Comparison of ENCODE assay signal across 18 cellular contexts in the genomic region with DNA sequence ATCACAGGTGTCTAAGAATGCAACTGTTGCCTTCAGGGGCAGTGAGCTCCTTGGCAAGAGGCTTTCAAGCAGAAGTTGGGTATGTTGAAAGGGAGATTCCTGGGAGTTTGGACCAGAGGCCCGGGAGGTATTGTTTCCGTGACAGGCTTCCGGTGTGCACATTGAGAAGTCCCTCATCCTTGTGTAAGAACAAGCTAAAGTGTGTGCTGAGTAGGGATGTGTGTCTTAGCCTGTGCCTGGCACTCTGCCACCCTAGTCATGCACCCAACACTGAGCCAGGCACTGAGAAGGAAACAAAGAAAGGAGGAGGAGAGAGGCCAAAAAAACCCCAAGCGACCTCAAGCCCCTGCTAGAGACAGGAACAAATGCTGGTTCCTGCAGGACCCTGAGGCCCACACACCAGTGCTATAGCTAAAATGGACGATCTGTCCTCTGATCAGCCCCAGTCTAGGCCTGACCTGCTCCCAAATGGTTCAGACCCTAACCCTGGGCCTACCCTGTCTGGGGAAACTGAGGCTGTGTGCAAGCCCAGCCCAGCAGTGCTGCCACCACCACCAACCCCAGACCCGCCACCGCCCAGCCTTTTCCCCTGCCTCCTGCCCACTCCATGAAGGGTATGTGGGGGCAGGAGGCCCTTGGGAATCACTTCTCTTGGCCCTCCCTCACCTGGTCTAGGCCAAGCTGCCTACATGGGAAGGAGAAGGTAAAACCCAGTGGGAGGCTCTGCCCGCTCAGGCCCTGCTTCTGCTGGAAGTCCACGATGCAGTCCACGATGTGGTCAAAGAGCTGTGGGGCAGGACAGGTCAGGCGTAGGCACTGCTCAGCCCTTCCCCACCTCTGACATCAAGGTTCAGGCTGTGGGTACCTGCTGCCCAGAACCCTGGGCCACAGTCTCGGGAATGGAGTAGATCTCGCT. TPM values are rescaled to one million over a fixed set of nuclear protein-coding genes. Genes with fewer than 3 reads are reported as not detected.
DNase-seq lines count a peak whose midpoint lies in the region; ATAC-seq and TF ChIP-seq lines count a peak whose summit lies in the region.
"Had no signal": no experiment of that assay in that cellular context is flagged by ENCODE, and none has a peak within 500 bp of the region (broad histone marks: within the 10 kb centered on the region; RNA-seq: fewer than 3 reads in every experiment).

No MANE protein-coding gene starts in this region.

- peaks cover 0 to 3% of the 10 kb centered on the region in 2 donors for H3K4me1 Mint-ChIP-seq in natural killer cell treated with Interleukin-12 subunit alpha and Interleukin-12 subunit beta and Interleukin-15 and Interleukin-18, amount 100 ng/mL, for 72 hours (ENCODE audit: low read depth in 2 of 2)
- H3K4me1 Mint-ChIP-seq in natural killer cell, result no peaks in the 10 kb centered on the region

- no peak overlapping the region for H3K4me3 ChIP-seq in upper lobe of right lung

- no peaks in the 10 kb centered on the region for H3K36me3 Mint-ChIP-seq in natural killer cell treated with Interleukin-12 subunit alpha and Interleukin-12 subunit beta and Interleukin-15 and Interleukin-18, amount 100 ng/mL, for 72 hours
- H3K36me3 Mint-ChIP-seq in natural killer cell, result no peaks in the 10 kb centered on the region

- no peaks in the 10 kb centered on the region for H3K4me1 ChIP-seq in upper lobe of right lung

- H3K27me3 ChIP-seq in upper lobe of right lung, result no peaks in the 10 kb centered on the region

- no peak overlapping the region for H3K4me3 Mint-ChIP-seq in natural killer cell treated with Interleukin-12 subunit alpha and Interleukin-12 subunit beta and Interleukin-15 and Interleukin-18, amount 100 ng/mL, for 72 hours
- no peak overlapping the region for H3K4me3 Mint-ChIP-seq in natural killer cell
- H3K4me3 Mint-ChIP-seq: CD4-positive, alpha-beta T cell had no signal

- ATAC-seq in natural killer cell treated with Interleukin-12 subunit alpha and Interleukin-12 subunit beta and Interleukin-15 and Interleukin-18, amount 100 ng/mL, for 72 hours, result no peak
- ATAC-seq in natural killer cell, result no peak
- ATAC-seq in upper lobe of right lung, result no peak
- ATAC-seq: HCT116, PC-3 had no signal

- no peaks in the 10 kb centered on the region for H3K9me3 Mint-ChIP-seq in natural killer cell treated with Interleukin-12 subunit alpha and Interleukin-12 subunit beta and Interleukin-15 and Interleukin-18, amount 100 ng/mL, for 72 hours
- H3K9me3 Mint-ChIP-seq in natural killer cell, result no peaks in the 10 kb centered on the region
- H3K9me3 Mint-ChIP-seq: CD4-positive, alpha-beta T cell had no signal

- H3K27ac ChIP-seq in upper lobe of right lung, result no peak overlapping the region

- H3K27ac Mint-ChIP-seq in natural killer cell treated with Interleukin-12 subunit alpha and Interleukin-12 subunit beta and Interleukin-15 and Interleukin-18, amount 100 ng/mL, for 72 hours, result no peak overlapping the region
- H3K27ac Mint-ChIP-seq in natural killer cell, result no peak overlapping the region
- H3K27ac Mint-ChIP-seq: CD4-positive, alpha-beta T cell had no signal

- no peaks in the 10 kb centered on the region for H3K36me3 ChIP-seq in upper lobe of right lung

- DNase-seq in natural killer cell treated with Interleukin-12 subunit alpha and Interleukin-12 subunit beta and Interleukin-15 and Interleukin-18, amount 100 ng/mL, for 72 hours (ENCODE audit: low spot score), result peak; percentile 12
- DNase-seq in natural killer cell (no peak), UCSD-AML1 (lab: John Stamatoyannopoulos, UW; ENCODE audit: unreplicated experiment) (peak; percentile 30), mesenteric fat pad (ENCODE audit: low spot score) (peak; percentile 59), SK-N-DZ (ENCODE audit: low spot score) (no peak), upper lobe of right lung (no peak), CD1c-positive myeloid dendritic cell (ENCODE audit: extremely low spot score) (no peak)
- DNase-seq in stimulated activated CD4-positive, alpha-beta T cell treated with anti-CD3 and anti-CD28 coated beads, Interleukin-15, amount 100 ng/mL, for 24 hours, result no peak
- DNase-seq: CD4-positive, alpha-beta T cell; DMS79; KBM-7; NCI-H1105; NCI-H1694 treated with DMSO at 0.1 percent for 48 hours; NCI-H345; PC-3 had no signal

- H3K9me3 ChIP-seq in upper lobe of right lung, result no peaks in the 10 kb centered on the region

- TF ChIP-seq CTCF in natural killer cell (IDR thresholded peaks at IDR 0.05) (no peak), upper lobe of right lung (IDR thresholded peaks at IDR 0.05) (no peak)

- H3K27me3 Mint-ChIP-seq in natural killer cell treated with Interleukin-12 subunit alpha and Interleukin-12 subunit beta and Interleukin-15 and Interleukin-18, amount 100 ng/mL, for 72 hours, result peaks cover 4 to 6% of the 10 kb centered on the region in 2 donors
- H3K27me3 Mint-ChIP-seq in natural killer cell (ENCODE audit: low read depth in 2 of 2), result peaks cover 2 to 12% of the 10 kb centered on the region in 2 donors
- H3K27me3 Mint-ChIP-seq: CD4-positive, alpha-beta T cell had no signal

- intact Hi-C loops in natural killer cell (cut with micrococcal nuclease), result no loop called here
- intact Hi-C loops in upper lobe of right lung (cut with DNase I), result no loop called here

RNA-seq across cellular contexts. Expression of gene HK3, which starts 12.6 kb away (rescaled TPM):
- total RNA-seq in natural killer cell treated with Interleukin-12 subunit alpha and Interleukin-12 subunit beta and Interleukin-15 and Interleukin-18, amount 100 ng/mL, for 72 hours, result 10 to 100 TPM in 1 of 2 donors, under 1 TPM in 1; 0.36 to 13.3 TPM
- total RNA-seq in natural killer cell, result 10 to 100 TPM in 2 of 3 donors, 1 to 10 TPM in 1; 6.6 to 56.1 (median 26.2) TPM
- total RNA-seq in mesenteric fat pad, result 41.1 TPM
- 0.29 TPM in 1 of 2 replicates, not detected in the other for polyA plus RNA-seq in SK-N-DZ (2014; cell fraction: cytosol; rRNA removed)
- polyA plus RNA-seq in SK-N-DZ (2014; cell fraction: nucleus; rRNA removed), result 0.17 and 0.43 TPM in 2 replicates
- total RNA-seq in upper lobe of right lung, result 50.5 TPM
- total RNA-seq: G401, M059J, PC-3 had no signal

Comparison
In these comparisons a context has a peak if more than half of its experiments do, and no peak if none do; other contexts are left out.
1. DNase-seq: peak in natural killer cell treated with Interleukin-12 subunit alpha and Interleukin-12 subunit beta and Interleukin-15 and Interleukin-18, amount 100 ng/mL, for 72 hours (single experiment), UCSD-AML1 (single experiment) and mesenteric fat pad (single experiment); none in natural killer cell (single experiment), stimulated activated CD4-positive, alpha-beta T cell treated with anti-CD3 and anti-CD28 coated beads, Interleukin-15, amount 100 ng/mL, for 24 hours (single experiment), SK-N-DZ (single experiment), upper lobe of right lung (single experiment) and CD1c-positive myeloid dendritic cell (single experiment).